In the genomic region with DNA sequence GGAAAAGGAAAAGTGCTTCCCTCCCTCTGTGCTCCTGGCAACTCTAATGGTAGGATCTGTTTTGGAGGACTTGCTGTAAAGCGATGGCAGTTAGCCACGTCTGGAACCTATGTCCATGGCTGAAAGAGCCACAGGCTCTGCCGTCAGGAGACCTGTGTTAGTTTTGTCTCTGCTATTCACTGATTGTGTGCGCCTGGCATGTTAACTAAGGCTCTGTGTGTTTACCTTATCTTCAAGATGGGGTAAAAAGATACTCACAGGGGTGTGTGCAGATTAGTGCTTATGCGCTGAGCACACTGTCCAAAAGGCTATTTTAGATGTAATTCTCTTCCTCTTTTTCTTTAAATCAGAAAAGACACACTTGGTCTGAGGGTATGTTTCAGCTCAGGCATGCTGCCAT, we compare ENCODE assay signal across 1 cellular context.
TF ChIP-seq lines count a peak whose summit lies in the region.

No MANE protein-coding gene starts in this region.

TF ChIP-seq in K562, 482 proteins besides CTCF, POLR2A, EP300 and RAD21 (continued from another document):
- TF ChIP-seq, protein P1, sequence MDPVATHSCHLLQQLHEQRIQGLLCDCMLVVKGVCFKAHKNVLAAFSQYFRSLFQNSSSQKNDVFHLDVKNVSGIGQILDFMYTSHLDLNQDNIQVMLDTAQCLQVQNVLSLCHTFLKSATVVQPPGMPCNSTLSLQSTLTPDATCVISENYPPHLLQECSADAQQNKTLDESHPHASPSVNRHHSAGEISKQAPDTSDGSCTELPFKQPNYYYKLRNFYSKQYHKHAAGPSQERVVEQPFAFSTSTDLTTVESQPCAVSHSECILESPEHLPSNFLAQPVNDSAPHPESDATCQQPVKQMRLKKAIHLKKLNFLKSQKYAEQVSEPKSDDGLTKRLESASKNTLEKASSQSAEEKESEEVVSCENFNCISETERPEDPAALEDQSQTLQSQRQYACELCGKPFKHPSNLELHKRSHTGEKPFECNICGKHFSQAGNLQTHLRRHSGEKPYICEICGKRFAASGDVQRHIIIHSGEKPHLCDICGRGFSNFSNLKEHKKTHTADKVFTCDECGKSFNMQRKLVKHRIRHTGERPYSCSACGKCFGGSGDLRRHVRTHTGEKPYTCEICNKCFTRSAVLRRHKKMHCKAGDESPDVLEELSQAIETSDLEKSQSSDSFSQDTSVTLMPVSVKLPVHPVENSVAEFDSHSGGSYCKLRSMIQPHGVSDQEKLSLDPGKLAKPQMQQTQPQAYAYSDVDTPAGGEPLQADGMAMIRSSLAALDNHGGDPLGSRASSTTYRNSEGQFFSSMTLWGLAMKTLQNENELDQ (CRISPR knock-in tag; IDR thresholded peaks at IDR 0.05; ENCODE audit: borderline replicate concordance) = no peak
- TF ChIP-seq HDAC1 (IDR thresholded peaks at IDR 0.05) (0 out of 4 replicates have a peak, but pooled peaks of 1 of the 2 experiments have one; percentile 16), SPI1 (IDR thresholded peaks at IDR 0.05; ENCODE audit: borderline replicate concordance, low read depth, low read length) (peak; percentile 87; the same call in 1 of the 2 replicates), ELF2 (CRISPR knock-in tag; IDR thresholded peaks at IDR 0.05) (no peak), SP1 (CRISPR knock-in tag; IDR thresholded peaks at IDR 0.05) (peak; percentile 38; the same call in 1 of the 2 replicates), CHD1 (IDR thresholded peaks at IDR 0.05; ENCODE audit: low read length) (no peak), ZNF253 (CRISPR knock-in tag; conservative IDR thresholded peaks at IDR 0.05) (no peak), PCBP1 (IDR thresholded peaks at IDR 0.05; ENCODE audit: low read depth, low read length, poor library complexity, severe bottlenecking) (no peak), SMARCC2 (IDR thresholded peaks at IDR 0.05; ENCODE audit: low read depth) (peak; percentile 63; the same call in 1 of the 2 replicates), GATA2 (CRISPR knock-in tag; IDR thresholded peaks at IDR 0.05) (peak; percentile 53; the same call in 1 of the 2 replicates), NCOR1 (IDR thresholded peaks at IDR 0.05) (peak; percentile 38; the same call in 1 of the 2 replicates), TEAD1 (CRISPR knock-in tag; IDR thresholded peaks at IDR 0.05) (0 out of 4 replicates have a peak, but pooled peaks of 1 of the 2 experiments have one; percentile 31), ADNP (tag; IDR thresholded peaks at IDR 0.05) (no peak), ZNF140 (CRISPR knock-in tag; IDR thresholded peaks at IDR 0.05) (no peak), SMARCA4 (IDR thresholded peaks at IDR 0.05) (peak; percentile 65), ZNF197 (CRISPR knock-in tag; IDR thresholded peaks at IDR 0.05; ENCODE audit: low read depth) (no peak), ARID1B (IDR thresholded peaks at IDR 0.05) (peak; percentile 80), MAFG (tag; conservative IDR thresholded peaks at IDR 0.05) (no peak), RBM34 (IDR thresholded peaks at IDR 0.05; ENCODE audit: borderline replicate concordance, insufficient read depth, low read length) (no peak), HEY1 (CRISPR knock-in tag; IDR thresholded peaks at IDR 0.05; ENCODE audit: borderline replicate concordance) (peak; percentile 81; the same call in 1 of the 2 replicates), ZNF717 (CRISPR knock-in tag; IDR thresholded peaks at IDR 0.05) (no peak), RHOXF2B (CRISPR knock-in tag; conservative IDR thresholded peaks at IDR 0.05) (no peak), ZNF274 (IDR thresholded peaks at IDR 0.05; ENCODE audit: borderline replicate concordance, low read depth, low read length) (no peak), LARP7 (IDR thresholded peaks at IDR 0.05) (no peak), C11orf30 (IDR thresholded peaks at IDR 0.05; ENCODE audit: low read depth) (no peak), RBBP5 (IDR thresholded peaks at IDR 0.05; ENCODE audit: borderline replicate concordance, insufficient read depth, low read length, poor library complexity, severe bottlenecking) (no peak), PML (IDR thresholded peaks at IDR 0.05; ENCODE audit: low read length) (peak; percentile 70; the same call in 1 of the 2 replicates), ZZZ3 (IDR thresholded peaks at IDR 0.05) (no peak), ZEB2 (IDR thresholded peaks at IDR 0.05) (0 out of 2 replicates have a peak, but pooled peaks have one; percentile 30), ZKSCAN8 (CRISPR knock-in tag; IDR thresholded peaks at IDR 0.05) (no peak), CHD2 (IDR thresholded peaks at IDR 0.05; ENCODE audit: low read depth, low read length) (no peak), ZNF431 (CRISPR knock-in tag; IDR thresholded peaks at IDR 0.05) (no peak), MTA3 (IDR thresholded peaks at IDR 0.05; ENCODE audit: borderline replicate concordance) (peak; percentile 54; the same call in 1 of the 2 replicates), FOXJ2 (tag; IDR thresholded peaks at IDR 0.05) (peak; percentile 65; the same call in 1 of the 2 replicates), BMI1 (IDR thresholded peaks at IDR 0.05; ENCODE audit: low read length) (no peak)
- TF ChIP-seq, protein P2, sequence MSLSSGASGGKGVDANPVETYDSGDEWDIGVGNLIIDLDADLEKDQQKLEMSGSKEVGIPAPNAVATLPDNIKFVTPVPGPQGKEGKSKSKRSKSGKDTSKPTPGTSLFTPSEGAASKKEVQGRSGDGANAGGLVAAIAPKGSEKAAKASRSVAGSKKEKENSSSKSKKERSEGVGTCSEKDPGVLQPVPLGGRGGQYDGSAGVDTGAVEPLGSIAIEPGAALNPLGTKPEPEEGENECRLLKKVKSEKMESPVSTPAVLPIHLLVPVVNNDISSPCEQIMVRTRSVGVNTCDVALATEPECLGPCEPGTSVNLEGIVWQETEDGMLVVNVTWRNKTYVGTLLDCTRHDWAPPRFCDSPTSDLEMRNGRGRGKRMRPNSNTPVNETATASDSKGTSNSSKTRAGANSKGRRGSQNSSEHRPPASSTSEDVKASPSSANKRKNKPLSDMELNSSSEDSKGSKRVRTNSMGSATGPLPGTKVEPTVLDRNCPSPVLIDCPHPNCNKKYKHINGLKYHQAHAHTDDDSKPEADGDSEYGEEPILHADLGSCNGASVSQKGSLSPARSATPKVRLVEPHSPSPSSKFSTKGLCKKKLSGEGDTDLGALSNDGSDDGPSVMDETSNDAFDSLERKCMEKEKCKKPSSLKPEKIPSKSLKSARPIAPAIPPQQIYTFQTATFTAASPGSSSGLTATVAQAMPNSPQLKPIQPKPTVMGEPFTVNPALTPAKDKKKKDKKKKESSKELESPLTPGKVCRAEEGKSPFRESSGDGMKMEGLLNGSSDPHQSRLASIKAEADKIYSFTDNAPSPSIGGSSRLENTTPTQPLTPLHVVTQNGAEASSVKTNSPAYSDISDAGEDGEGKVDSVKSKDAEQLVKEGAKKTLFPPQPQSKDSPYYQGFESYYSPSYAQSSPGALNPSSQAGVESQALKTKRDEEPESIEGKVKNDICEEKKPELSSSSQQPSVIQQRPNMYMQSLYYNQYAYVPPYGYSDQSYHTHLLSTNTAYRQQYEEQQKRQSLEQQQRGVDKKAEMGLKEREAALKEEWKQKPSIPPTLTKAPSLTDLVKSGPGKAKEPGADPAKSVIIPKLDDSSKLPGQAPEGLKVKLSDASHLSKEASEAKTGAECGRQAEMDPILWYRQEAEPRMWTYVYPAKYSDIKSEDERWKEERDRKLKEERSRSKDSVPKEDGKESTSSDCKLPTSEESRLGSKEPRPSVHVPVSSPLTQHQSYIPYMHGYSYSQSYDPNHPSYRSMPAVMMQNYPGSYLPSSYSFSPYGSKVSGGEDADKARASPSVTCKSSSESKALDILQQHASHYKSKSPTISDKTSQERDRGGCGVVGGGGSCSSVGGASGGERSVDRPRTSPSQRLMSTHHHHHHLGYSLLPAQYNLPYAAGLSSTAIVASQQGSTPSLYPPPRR (CRISPR knock-in tag; IDR thresholded peaks at IDR 0.05; ENCODE audit: borderline replicate concordance) = no peak
- TF ChIP-seq, protein P3, sequence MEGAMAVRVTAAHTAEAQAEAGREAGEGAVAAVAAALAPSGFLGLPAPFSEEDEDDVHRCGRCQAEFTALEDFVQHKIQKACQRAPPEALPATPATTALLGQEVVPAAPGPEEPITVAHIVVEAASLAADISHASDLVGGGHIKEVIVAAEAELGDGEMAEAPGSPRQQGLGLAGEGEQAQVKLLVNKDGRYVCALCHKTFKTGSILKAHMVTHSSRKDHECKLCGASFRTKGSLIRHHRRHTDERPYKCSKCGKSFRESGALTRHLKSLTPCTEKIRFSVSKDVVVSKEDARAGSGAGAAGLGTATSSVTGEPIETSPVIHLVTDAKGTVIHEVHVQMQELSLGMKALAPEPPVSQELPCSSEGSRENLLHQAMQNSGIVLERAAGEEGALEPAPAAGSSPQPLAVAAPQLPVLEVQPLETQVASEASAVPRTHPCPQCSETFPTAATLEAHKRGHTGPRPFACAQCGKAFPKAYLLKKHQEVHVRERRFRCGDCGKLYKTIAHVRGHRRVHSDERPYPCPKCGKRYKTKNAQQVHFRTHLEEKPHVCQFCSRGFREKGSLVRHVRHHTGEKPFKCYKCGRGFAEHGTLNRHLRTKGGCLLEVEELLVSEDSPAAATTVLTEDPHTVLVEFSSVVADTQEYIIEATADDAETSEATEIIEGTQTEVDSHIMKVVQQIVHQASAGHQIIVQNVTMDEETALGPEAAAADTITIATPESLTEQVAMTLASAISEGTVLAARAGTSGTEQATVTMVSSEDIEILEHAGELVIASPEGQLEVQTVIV (CRISPR knock-in tag; IDR thresholded peaks at IDR 0.05; ENCODE audit: borderline replicate concordance) = no peak
- TF ChIP-seq, protein P4, sequence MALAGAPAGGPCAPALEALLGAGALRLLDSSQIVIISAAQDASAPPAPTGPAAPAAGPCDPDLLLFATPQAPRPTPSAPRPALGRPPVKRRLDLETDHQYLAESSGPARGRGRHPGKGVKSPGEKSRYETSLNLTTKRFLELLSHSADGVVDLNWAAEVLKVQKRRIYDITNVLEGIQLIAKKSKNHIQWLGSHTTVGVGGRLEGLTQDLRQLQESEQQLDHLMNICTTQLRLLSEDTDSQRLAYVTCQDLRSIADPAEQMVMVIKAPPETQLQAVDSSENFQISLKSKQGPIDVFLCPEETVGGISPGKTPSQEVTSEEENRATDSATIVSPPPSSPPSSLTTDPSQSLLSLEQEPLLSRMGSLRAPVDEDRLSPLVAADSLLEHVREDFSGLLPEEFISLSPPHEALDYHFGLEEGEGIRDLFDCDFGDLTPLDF (CRISPR knock-in tag; IDR thresholded peaks at IDR 0.05) = no peak
- TF ChIP-seq, protein P5, sequence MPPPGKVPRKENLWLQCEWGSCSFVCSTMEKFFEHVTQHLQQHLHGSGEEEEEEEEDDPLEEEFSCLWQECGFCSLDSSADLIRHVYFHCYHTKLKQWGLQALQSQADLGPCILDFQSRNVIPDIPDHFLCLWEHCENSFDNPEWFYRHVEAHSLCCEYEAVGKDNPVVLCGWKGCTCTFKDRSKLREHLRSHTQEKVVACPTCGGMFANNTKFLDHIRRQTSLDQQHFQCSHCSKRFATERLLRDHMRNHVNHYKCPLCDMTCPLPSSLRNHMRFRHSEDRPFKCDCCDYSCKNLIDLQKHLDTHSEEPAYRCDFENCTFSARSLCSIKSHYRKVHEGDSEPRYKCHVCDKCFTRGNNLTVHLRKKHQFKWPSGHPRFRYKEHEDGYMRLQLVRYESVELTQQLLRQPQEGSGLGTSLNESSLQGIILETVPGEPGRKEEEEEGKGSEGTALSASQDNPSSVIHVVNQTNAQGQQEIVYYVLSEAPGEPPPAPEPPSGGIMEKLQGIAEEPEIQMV (tag; conservative IDR thresholded peaks at IDR 0.05; ENCODE audit: low read depth) = no peak
- TF ChIP-seq, protein P6, sequence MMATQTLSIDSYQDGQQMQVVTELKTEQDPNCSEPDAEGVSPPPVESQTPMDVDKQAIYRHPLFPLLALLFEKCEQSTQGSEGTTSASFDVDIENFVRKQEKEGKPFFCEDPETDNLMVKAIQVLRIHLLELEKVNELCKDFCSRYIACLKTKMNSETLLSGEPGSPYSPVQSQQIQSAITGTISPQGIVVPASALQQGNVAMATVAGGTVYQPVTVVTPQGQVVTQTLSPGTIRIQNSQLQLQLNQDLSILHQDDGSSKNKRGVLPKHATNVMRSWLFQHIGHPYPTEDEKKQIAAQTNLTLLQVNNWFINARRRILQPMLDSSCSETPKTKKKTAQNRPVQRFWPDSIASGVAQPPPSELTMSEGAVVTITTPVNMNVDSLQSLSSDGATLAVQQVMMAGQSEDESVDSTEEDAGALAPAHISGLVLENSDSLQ (IDR thresholded peaks at IDR 0.05) = no peak
- TF ChIP-seq, protein P7, sequence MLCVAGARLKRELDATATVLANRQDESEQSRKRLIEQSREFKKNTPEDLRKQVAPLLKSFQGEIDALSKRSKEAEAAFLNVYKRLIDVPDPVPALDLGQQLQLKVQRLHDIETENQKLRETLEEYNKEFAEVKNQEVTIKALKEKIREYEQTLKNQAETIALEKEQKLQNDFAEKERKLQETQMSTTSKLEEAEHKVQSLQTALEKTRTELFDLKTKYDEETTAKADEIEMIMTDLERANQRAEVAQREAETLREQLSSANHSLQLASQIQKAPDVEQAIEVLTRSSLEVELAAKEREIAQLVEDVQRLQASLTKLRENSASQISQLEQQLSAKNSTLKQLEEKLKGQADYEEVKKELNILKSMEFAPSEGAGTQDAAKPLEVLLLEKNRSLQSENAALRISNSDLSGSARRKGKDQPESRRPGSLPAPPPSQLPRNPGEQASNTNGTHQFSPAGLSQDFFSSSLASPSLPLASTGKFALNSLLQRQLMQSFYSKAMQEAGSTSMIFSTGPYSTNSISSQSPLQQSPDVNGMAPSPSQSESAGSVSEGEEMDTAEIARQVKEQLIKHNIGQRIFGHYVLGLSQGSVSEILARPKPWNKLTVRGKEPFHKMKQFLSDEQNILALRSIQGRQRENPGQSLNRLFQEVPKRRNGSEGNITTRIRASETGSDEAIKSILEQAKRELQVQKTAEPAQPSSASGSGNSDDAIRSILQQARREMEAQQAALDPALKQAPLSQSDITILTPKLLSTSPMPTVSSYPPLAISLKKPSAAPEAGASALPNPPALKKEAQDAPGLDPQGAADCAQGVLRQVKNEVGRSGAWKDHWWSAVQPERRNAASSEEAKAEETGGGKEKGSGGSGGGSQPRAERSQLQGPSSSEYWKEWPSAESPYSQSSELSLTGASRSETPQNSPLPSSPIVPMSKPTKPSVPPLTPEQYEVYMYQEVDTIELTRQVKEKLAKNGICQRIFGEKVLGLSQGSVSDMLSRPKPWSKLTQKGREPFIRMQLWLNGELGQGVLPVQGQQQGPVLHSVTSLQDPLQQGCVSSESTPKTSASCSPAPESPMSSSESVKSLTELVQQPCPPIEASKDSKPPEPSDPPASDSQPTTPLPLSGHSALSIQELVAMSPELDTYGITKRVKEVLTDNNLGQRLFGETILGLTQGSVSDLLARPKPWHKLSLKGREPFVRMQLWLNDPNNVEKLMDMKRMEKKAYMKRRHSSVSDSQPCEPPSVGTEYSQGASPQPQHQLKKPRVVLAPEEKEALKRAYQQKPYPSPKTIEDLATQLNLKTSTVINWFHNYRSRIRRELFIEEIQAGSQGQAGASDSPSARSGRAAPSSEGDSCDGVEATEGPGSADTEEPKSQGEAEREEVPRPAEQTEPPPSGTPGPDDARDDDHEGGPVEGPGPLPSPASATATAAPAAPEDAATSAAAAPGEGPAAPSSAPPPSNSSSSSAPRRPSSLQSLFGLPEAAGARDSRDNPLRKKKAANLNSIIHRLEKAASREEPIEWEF (CRISPR knock-in tag; IDR thresholded peaks at IDR 0.05) = no peak
- TF ChIP-seq, protein P8, sequence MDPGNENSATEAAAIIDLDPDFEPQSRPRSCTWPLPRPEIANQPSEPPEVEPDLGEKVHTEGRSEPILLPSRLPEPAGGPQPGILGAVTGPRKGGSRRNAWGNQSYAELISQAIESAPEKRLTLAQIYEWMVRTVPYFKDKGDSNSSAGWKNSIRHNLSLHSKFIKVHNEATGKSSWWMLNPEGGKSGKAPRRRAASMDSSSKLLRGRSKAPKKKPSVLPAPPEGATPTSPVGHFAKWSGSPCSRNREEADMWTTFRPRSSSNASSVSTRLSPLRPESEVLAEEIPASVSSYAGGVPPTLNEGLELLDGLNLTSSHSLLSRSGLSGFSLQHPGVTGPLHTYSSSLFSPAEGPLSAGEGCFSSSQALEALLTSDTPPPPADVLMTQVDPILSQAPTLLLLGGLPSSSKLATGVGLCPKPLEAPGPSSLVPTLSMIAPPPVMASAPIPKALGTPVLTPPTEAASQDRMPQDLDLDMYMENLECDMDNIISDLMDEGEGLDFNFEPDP (CRISPR knock-in tag; IDR thresholded peaks at IDR 0.05) = no peak
